Comparison of ENCODE assay signal across 1 cellular context in the genomic region with DNA sequence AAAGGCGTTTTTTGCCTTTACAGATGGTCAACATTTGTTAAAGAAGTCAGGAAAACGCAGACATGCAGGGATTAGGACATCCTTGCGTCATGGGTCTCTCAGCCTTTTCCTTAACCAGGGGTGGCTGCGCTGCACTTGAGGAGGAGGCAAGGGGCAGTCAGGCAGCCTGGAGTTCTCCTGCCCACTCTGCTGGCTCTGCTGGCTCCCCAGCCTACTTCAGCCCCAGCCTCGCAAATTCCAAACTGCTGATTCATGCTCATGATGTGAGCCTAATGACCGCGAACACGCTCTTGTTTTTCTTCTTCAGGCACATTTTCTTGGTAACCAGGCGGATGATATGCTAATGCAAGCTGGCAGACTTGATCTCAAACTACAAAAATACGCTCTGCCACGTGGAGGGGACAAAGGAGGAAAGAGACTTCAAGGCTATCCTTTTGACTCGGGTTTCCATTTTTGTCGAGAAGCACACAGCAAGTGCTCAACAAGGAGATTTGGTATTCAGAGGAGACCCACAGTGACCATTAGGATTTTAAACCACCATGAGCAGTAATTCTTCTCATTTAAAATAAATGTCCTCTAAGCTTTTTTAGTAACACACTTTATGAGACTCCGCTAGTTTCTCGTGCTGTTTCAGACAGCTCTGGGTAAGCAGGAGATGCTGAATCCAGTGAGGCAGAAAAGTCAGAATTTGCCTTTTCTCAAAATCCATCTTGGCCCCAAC.
TF ChIP-seq lines count a peak whose summit lies in the region.

No MANE protein-coding gene starts in this region.

TF ChIP-seq in K562, 482 proteins besides CTCF, POLR2A, EP300 and RAD21 (continued from another document and continues in another):
- TF ChIP-seq, protein P1, sequence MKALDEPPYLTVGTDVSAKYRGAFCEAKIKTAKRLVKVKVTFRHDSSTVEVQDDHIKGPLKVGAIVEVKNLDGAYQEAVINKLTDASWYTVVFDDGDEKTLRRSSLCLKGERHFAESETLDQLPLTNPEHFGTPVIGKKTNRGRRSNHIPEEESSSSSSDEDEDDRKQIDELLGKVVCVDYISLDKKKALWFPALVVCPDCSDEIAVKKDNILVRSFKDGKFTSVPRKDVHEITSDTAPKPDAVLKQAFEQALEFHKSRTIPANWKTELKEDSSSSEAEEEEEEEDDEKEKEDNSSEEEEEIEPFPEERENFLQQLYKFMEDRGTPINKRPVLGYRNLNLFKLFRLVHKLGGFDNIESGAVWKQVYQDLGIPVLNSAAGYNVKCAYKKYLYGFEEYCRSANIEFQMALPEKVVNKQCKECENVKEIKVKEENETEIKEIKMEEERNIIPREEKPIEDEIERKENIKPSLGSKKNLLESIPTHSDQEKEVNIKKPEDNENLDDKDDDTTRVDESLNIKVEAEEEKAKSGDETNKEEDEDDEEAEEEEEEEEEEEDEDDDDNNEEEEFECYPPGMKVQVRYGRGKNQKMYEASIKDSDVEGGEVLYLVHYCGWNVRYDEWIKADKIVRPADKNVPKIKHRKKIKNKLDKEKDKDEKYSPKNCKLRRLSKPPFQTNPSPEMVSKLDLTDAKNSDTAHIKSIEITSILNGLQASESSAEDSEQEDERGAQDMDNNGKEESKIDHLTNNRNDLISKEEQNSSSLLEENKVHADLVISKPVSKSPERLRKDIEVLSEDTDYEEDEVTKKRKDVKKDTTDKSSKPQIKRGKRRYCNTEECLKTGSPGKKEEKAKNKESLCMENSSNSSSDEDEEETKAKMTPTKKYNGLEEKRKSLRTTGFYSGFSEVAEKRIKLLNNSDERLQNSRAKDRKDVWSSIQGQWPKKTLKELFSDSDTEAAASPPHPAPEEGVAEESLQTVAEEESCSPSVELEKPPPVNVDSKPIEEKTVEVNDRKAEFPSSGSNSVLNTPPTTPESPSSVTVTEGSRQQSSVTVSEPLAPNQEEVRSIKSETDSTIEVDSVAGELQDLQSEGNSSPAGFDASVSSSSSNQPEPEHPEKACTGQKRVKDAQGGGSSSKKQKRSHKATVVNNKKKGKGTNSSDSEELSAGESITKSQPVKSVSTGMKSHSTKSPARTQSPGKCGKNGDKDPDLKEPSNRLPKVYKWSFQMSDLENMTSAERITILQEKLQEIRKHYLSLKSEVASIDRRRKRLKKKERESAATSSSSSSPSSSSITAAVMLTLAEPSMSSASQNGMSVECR (CRISPR knock-in tag; IDR thresholded peaks at IDR 0.05): 0 out of 2 replicates have a peak, but pooled peaks have one; percentile 12
- TF ChIP-seq PRPF4 (IDR thresholded peaks at IDR 0.05; ENCODE audit: insufficient read depth, low read depth, low read length, poor library complexity, severe bottlenecking) (no peak), C11orf30 (IDR thresholded peaks at IDR 0.05; ENCODE audit: low read depth) (peak; percentile 98), ZNF644 (tag; IDR thresholded peaks at IDR 0.05; ENCODE audit: low read depth) (peak; percentile 57; the same call in 1 of the 2 replicates), CSDE1 (IDR thresholded peaks at IDR 0.05) (no peak; a peak in 1 of 4 replicates), PTTG1 (tag; IDR thresholded peaks at IDR 0.05; ENCODE audit: low read depth) (peak; percentile 80), ZNF316 (IDR thresholded peaks at IDR 0.05) (peak; percentile 99), ZNF197 (CRISPR knock-in tag; IDR thresholded peaks at IDR 0.05; ENCODE audit: low read depth) (peak; percentile 95), GABPA (tag; conservative IDR thresholded peaks at IDR 0.05; ENCODE audit: low read depth) (peak; percentile 19; the same call in 1 of the 2 replicates), MTA1 (IDR thresholded peaks at IDR 0.05; ENCODE audit: borderline replicate concordance) (peak; percentile 25; the same call in 1 of the 2 replicates), ZNF589 (CRISPR knock-in tag; IDR thresholded peaks at IDR 0.05; ENCODE audit: low read depth) (peak; percentile 80), POLR2AphosphoS5 (IDR thresholded peaks at IDR 0.05; ENCODE audit: control insufficient read depth, insufficient read depth, low read depth, low read length) (peak; percentile 47; the same call in 1 of the 2 replicates), PHB2 (IDR thresholded peaks at IDR 0.05; ENCODE audit: low read depth) (no peak), ZNF41 (CRISPR knock-in tag; conservative IDR thresholded peaks at IDR 0.05) (peak; percentile 72), YBX1 (IDR thresholded peaks at IDR 0.05) (no peak), CBX2 (IDR thresholded peaks at IDR 0.05; ENCODE audit: insufficient read depth, low read length, poor library complexity, severe bottlenecking) (no peak), CBFA2T3 (IDR thresholded peaks at IDR 0.05) (peak; percentile 41; the same call in 1 of the 2 replicates), ZKSCAN3 (CRISPR knock-in tag; IDR thresholded peaks at IDR 0.05) (no peak), ZBTB17 (CRISPR knock-in tag; IDR thresholded peaks at IDR 0.05) (peak; percentile 86), TGIF2 (CRISPR knock-in tag; IDR thresholded peaks at IDR 0.05) (no peak), ZNF76 (CRISPR knock-in tag; IDR thresholded peaks at IDR 0.05; ENCODE audit: borderline replicate concordance) (peak; percentile 55; the same call in 1 of the 2 replicates), SIX5 (IDR thresholded peaks at IDR 0.05; ENCODE audit: borderline replicate concordance in 1 of 2, insufficient read depth in 1 of 2, low read depth in 1 of 2, low read length in 2 of 2) (no peak), ZSCAN32 (CRISPR knock-in tag; IDR thresholded peaks at IDR 0.05) (no peak), ZNF23 (CRISPR knock-in tag; IDR thresholded peaks at IDR 0.05) (no peak), SETDB1 (IDR thresholded peaks at IDR 0.05; ENCODE audit: low read length) (no peak), CBX3 (IDR thresholded peaks at IDR 0.05; ENCODE audit: borderline replicate concordance in 1 of 2, low read length in 2 of 2) (peak in 1 of 2 experiments; percentile 63; a peak in 2 of 3 replicates), TAF1 (IDR thresholded peaks at IDR 0.05; ENCODE audit: control insufficient read depth, extremely low read depth, insufficient read depth, low read length, severe bottlenecking) (peak; percentile 61), ERF (CRISPR knock-in tag; IDR thresholded peaks at IDR 0.05) (no peak; the same call in 1 of the 2 replicates), TBL1XR1 (IDR thresholded peaks at IDR 0.05; ENCODE audit: low read length in 2 of 2) (peak in 1 of 2 experiments; percentile 53; a peak in 1 of 4 replicates)
- TF ChIP-seq, protein P2, sequence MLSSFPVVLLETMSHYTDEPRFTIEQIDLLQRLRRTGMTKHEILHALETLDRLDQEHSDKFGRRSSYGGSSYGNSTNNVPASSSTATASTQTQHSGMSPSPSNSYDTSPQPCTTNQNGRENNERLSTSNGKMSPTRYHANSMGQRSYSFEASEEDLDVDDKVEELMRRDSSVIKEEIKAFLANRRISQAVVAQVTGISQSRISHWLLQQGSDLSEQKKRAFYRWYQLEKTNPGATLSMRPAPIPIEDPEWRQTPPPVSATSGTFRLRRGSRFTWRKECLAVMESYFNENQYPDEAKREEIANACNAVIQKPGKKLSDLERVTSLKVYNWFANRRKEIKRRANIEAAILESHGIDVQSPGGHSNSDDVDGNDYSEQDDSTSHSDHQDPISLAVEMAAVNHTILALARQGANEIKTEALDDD (IDR thresholded peaks at IDR 0.05): peak; percentile 84; the same call in 1 of the 2 replicates
- TF ChIP-seq, protein P3, sequence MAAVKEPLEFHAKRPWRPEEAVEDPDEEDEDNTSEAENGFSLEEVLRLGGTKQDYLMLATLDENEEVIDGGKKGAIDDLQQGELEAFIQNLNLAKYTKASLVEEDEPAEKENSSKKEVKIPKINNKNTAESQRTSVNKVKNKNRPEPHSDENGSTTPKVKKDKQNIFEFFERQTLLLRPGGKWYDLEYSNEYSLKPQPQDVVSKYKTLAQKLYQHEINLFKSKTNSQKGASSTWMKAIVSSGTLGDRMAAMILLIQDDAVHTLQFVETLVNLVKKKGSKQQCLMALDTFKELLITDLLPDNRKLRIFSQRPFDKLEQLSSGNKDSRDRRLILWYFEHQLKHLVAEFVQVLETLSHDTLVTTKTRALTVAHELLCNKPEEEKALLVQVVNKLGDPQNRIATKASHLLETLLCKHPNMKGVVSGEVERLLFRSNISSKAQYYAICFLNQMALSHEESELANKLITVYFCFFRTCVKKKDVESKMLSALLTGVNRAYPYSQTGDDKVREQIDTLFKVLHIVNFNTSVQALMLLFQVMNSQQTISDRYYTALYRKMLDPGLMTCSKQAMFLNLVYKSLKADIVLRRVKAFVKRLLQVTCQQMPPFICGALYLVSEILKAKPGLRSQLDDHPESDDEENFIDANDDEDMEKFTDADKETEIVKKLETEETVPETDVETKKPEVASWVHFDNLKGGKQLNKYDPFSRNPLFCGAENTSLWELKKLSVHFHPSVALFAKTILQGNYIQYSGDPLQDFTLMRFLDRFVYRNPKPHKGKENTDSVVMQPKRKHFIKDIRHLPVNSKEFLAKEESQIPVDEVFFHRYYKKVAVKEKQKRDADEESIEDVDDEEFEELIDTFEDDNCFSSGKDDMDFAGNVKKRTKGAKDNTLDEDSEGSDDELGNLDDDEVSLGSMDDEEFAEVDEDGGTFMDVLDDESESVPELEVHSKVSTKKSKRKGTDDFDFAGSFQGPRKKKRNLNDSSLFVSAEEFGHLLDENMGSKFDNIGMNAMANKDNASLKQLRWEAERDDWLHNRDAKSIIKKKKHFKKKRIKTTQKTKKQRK (IDR thresholded peaks at IDR 0.05; ENCODE audit: borderline replicate concordance, low read depth, low read length): no peak
- TF ChIP-seq, protein P4, sequence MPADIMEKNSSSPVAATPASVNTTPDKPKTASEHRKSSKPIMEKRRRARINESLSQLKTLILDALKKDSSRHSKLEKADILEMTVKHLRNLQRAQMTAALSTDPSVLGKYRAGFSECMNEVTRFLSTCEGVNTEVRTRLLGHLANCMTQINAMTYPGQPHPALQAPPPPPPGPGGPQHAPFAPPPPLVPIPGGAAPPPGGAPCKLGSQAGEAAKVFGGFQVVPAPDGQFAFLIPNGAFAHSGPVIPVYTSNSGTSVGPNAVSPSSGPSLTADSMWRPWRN (IDR thresholded peaks at IDR 0.05; ENCODE audit: low read depth): no peak
- TF ChIP-seq, protein P5, sequence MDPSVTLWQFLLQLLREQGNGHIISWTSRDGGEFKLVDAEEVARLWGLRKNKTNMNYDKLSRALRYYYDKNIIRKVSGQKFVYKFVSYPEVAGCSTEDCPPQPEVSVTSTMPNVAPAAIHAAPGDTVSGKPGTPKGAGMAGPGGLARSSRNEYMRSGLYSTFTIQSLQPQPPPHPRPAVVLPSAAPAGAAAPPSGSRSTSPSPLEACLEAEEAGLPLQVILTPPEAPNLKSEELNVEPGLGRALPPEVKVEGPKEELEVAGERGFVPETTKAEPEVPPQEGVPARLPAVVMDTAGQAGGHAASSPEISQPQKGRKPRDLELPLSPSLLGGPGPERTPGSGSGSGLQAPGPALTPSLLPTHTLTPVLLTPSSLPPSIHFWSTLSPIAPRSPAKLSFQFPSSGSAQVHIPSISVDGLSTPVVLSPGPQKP (CRISPR knock-in tag; IDR thresholded peaks at IDR 0.05): no peak
- TF ChIP-seq, protein P6, sequence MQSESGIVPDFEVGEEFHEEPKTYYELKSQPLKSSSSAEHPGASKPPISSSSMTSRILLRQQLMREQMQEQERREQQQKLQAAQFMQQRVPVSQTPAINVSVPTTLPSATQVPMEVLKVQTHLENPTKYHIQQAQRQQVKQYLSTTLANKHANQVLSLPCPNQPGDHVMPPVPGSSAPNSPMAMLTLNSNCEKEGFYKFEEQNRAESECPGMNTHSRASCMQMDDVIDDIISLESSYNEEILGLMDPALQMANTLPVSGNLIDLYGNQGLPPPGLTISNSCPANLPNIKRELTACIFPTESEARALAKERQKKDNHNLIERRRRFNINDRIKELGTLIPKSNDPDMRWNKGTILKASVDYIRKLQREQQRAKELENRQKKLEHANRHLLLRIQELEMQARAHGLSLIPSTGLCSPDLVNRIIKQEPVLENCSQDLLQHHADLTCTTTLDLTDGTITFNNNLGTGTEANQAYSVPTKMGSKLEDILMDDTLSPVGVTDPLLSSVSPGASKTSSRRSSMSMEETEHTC (IDR thresholded peaks at IDR 0.05): peak; percentile 44; the same call in 1 of the 2 replicates
- TF ChIP-seq, protein P7, sequence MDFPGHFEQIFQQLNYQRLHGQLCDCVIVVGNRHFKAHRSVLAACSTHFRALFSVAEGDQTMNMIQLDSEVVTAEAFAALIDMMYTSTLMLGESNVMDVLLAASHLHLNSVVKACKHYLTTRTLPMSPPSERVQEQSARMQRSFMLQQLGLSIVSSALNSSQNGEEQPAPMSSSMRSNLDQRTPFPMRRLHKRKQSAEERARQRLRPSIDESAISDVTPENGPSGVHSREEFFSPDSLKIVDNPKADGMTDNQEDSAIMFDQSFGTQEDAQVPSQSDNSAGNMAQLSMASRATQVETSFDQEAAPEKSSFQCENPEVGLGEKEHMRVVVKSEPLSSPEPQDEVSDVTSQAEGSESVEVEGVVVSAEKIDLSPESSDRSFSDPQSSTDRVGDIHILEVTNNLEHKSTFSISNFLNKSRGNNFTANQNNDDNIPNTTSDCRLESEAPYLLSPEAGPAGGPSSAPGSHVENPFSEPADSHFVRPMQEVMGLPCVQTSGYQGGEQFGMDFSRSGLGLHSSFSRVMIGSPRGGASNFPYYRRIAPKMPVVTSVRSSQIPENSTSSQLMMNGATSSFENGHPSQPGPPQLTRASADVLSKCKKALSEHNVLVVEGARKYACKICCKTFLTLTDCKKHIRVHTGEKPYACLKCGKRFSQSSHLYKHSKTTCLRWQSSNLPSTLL (IDR thresholded peaks at IDR 0.05): no peak
- TF ChIP-seq, protein P8, sequence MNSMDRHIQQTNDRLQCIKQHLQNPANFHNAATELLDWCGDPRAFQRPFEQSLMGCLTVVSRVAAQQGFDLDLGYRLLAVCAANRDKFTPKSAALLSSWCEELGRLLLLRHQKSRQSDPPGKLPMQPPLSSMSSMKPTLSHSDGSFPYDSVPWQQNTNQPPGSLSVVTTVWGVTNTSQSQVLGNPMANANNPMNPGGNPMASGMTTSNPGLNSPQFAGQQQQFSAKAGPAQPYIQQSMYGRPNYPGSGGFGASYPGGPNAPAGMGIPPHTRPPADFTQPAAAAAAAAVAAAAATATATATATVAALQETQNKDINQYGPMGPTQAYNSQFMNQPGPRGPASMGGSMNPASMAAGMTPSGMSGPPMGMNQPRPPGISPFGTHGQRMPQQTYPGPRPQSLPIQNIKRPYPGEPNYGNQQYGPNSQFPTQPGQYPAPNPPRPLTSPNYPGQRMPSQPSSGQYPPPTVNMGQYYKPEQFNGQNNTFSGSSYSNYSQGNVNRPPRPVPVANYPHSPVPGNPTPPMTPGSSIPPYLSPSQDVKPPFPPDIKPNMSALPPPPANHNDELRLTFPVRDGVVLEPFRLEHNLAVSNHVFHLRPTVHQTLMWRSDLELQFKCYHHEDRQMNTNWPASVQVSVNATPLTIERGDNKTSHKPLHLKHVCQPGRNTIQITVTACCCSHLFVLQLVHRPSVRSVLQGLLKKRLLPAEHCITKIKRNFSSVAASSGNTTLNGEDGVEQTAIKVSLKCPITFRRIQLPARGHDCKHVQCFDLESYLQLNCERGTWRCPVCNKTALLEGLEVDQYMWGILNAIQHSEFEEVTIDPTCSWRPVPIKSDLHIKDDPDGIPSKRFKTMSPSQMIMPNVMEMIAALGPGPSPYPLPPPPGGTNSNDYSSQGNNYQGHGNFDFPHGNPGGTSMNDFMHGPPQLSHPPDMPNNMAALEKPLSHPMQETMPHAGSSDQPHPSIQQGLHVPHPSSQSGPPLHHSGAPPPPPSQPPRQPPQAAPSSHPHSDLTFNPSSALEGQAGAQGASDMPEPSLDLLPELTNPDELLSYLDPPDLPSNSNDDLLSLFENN (IDR thresholded peaks at IDR 0.05; ENCODE audit: low read depth in 2 of 2, low read length in 2 of 2): peak in 1 of 2 experiments; percentile 11; a peak in 1 of 4 replicates
- TF ChIP-seq, protein P9, sequence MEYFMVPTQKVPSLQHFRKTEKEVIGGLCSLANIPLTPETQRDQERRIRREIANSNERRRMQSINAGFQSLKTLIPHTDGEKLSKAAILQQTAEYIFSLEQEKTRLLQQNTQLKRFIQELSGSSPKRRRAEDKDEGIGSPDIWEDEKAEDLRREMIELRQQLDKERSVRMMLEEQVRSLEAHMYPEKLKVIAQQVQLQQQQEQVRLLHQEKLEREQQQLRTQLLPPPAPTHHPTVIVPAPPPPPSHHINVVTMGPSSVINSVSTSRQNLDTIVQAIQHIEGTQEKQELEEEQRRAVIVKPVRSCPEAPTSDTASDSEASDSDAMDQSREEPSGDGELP (CRISPR knock-in tag; IDR thresholded peaks at IDR 0.05; ENCODE audit: borderline replicate concordance): peak; percentile 23; the same call in 1 of the 2 replicates
